Comparison of ENCODE assay signal across 9 cellular contexts in genomic region chr10:70461397-70462348, GRCh38. TPM values are rescaled to one million over a fixed set of nuclear protein-coding genes. Genes with fewer than 3 reads are reported as not detected.
DNase-seq lines count a peak whose midpoint lies in the region; ATAC-seq, FAIRE-seq and TF ChIP-seq lines count a peak whose summit lies in the region.
"Had no signal": no experiment of that assay in that cellular context is flagged by ENCODE, and none has a peak within 500 bp of the region (broad histone marks: within the 10 kb centered on the region; RNA-seq: fewer than 3 reads in every experiment).

No MANE protein-coding gene starts in this region.

- WGBS in lower leg skin, 2 donors = 44% methylated on average over 13 of the region's 13 CpGs

- no peaks in the 10 kb centered on the region for H3K9me1 ChIP-seq in keratinocyte (ENCODE audit: control insufficient read depth, extremely low read depth, insufficient read depth, low read length)

- TF ChIP-seq POLR2A in lower leg skin (IDR thresholded peaks at IDR 0.05) = no peak

- H3K4me3 Mint-ChIP-seq in MCF 10A (ENCODE audit: unreplicated experiment) = no peak overlapping the region
- H3K4me3 Mint-ChIP-seq: T-helper 1 cell treated with Interleukin-12 subunit alpha and Interleukin-12 subunit beta and Interleukin-4 antibody, amounts not matched to agents 30 μg/mL and 1 μg/mL, for 36 hours had no signal

- no peaks in the 10 kb centered on the region for H4K20me1 ChIP-seq in keratinocyte (ENCODE audit: control insufficient read depth, extremely low read depth, insufficient read depth, low read length)

- H3K36me3 ChIP-seq in keratinocyte (ENCODE audit: control insufficient read depth in 2 of 2, extremely low read depth in 1 of 2, insufficient read depth in 2 of 2, low read length in 2 of 2) = no peaks in the 10 kb centered on the region

- FAIRE-seq in keratinocyte (lab: Jason Lieb, UNC) = peak; percentile 58

- H3K4me1 Mint-ChIP-seq in MCF 10A (ENCODE audit: insufficient read depth, unreplicated experiment) = peaks cover 23% of the 10 kb centered on the region

- no peak overlapping the region for H3K27ac ChIP-seq in keratinocyte (ENCODE audit: control insufficient read depth, insufficient read depth, low read length)

- H3K27me3 Mint-ChIP-seq in MCF 10A (ENCODE audit: insufficient read depth, unreplicated experiment) = peaks cover 19% of the 10 kb centered on the region

- BruUV-seq in MCF 10A (replicated peaks; lab: Mats Ljungman, UMichigan) = no TSS peak

- dilution Hi-C loops in keratinocyte (cut with MboI; ENCODE audit: extremely low pct_ligation_motif_present, low sequenced_read_pairs) = no loop called here

- peak; percentile 85 for TF ChIP-seq CTCF in MCF 10A (IDR thresholded peaks at IDR 0.05; ENCODE audit: unreplicated experiment)
- peak; percentile 85 to 97 (median 86) for TF ChIP-seq CTCF in keratinocyte (optimal IDR thresholded peaks at IDR 0.05 in 1 of 3, IDR thresholded peaks at IDR 0.05 in 1 of 3, conservative IDR thresholded peaks at IDR 0.05 in 1 of 3; ENCODE audit: extremely low read depth in 1 of 3, insufficient read depth in 2 of 3, low read length in 3 of 3)
- peak in 1 of 3 donors; percentile 31 for TF ChIP-seq CTCF in lower leg skin (IDR thresholded peaks at IDR 0.05)

- no peaks in the 10 kb centered on the region for H3K79me2 ChIP-seq in keratinocyte (ENCODE audit: control insufficient read depth, insufficient read depth, low read length)

- peaks cover 5% of the 10 kb centered on the region for H3K36me3 Mint-ChIP-seq in MCF 10A (ENCODE audit: insufficient read depth, unreplicated experiment)

- H3K4me1 ChIP-seq in keratinocyte (ENCODE audit: control insufficient read depth, extremely low read depth, insufficient read depth, low read length) = peaks cover 15% of the 10 kb centered on the region

- H3K9ac ChIP-seq in keratinocyte (ENCODE audit: control insufficient read depth, extremely low read depth, insufficient read depth, low read length) = no peak overlapping the region

- ATAC-seq in HG03196 (IDR thresholded peaks at IDR 0.05; ENCODE audit: unreplicated experiment) = no peak

- H3K27me3 ChIP-seq in keratinocyte (ENCODE audit: control insufficient read depth, extremely low read depth, insufficient read depth, low read length) = peaks cover 46% of the 10 kb centered on the region

- H3K4me2 ChIP-seq in keratinocyte (ENCODE audit: control insufficient read depth, extremely low read depth, insufficient read depth, low read depth, low read length) = no peak overlapping the region

- DNase-seq in DMS153 treated with DMSO at 0.1 percent for 48 hours (lab: John Stamatoyannopoulos, UW; ENCODE audit: unreplicated experiment) (peak; percentile 6), HEK293T (ENCODE audit: extremely low spot score) (peak; percentile 74), SKM-1 treated with dmso at 0.1 percent for 144 hours (lab: John Stamatoyannopoulos, UW; ENCODE audit: unreplicated experiment) (peak; percentile 57), MCF 10A (ENCODE audit: unreplicated experiment) (peak; percentile 74), keratinocyte (ENCODE audit: low read depth, low spot score) (no peak), lower leg skin (ENCODE audit: low spot score in 2 of 2) (no peak)
- peak; percentile 43 to 46 for DNase-seq in stimulated activated CD4-positive, alpha-beta T cell treated with anti-CD3 and anti-CD28 coated beads, Interleukin-4, amount 100 ng/mL, for 4 hours

- no peak overlapping the region for H3K27ac Mint-ChIP-seq in MCF 10A (ENCODE audit: low read depth, unreplicated experiment)
- H3K27ac Mint-ChIP-seq: T-helper 1 cell treated with Interleukin-12 subunit alpha and Interleukin-12 subunit beta and Interleukin-4 antibody, amounts not matched to agents 30 μg/mL and 1 μg/mL, for 36 hours had no signal

- POLR2A ChIA-PET in HEK293T (lab: Yijun Ruan, JAX) (interaction anchor here (0.9 to 1.1 kb wide), 2 partner anchors 14 to 16 kb away, joined by 3 to 6 read pairs; no protein-coding TSS in a partner anchor), MCF 10A (lab: Yijun Ruan, JAX) (interaction anchor here (0.7 to 1.8 kb wide), 9 partner anchors 14 to 396 kb away, joined by 3 to 6 read pairs (median 3); no protein-coding TSS in a partner anchor)

- intact Hi-C loops in MCF 10A (cut with micrococcal nuclease) (loop anchor here (1.0 to 2.0 kb wide), 3 partner anchors 79 to 419 kb away; no protein-coding TSS in a partner anchor), lower leg skin (cut with DNase I; ENCODE audit: low total_unique reads) (no loop called here)

- no peak overlapping the region for H2AFZ ChIP-seq in keratinocyte (ENCODE audit: control insufficient read depth, low read length)

- CTCF ChIA-PET in HEK293T (lab: Yijun Ruan, JAX) (interaction anchor here (0.6 to 2.2 kb wide), 11 partner anchors 9 to 297 kb away, joined by 3 to 9 read pairs (median 4); partner anchors contain the start of gene PALD1), MCF 10A (lab: Yijun Ruan, JAX) (interaction anchor here (0.6 to 6.2 kb wide), 38 partner anchors 9 to 1980 kb away, joined by 3 to 98 read pairs (median 4); partner anchors contain the start of genes EIF4EBP2 and PALD1)

- no peaks in the 10 kb centered on the region for H3K9me3 ChIP-seq in keratinocyte (ENCODE audit: control insufficient read depth, low read depth, low read length)

- no peaks in the 10 kb centered on the region for H3K9me3 Mint-ChIP-seq in MCF 10A (ENCODE audit: unreplicated experiment)
- H3K9me3 Mint-ChIP-seq: T-helper 1 cell treated with Interleukin-12 subunit alpha and Interleukin-12 subunit beta and Interleukin-4 antibody, amounts not matched to agents 30 μg/mL and 1 μg/mL, for 36 hours had no signal

- H3K4me3 ChIP-seq in keratinocyte (ENCODE audit: control insufficient read depth in 2 of 3, extremely low read depth in 1 of 3, insufficient read depth in 2 of 3, low read depth in 1 of 3, low read length in 3 of 3) (no peak overlapping the region), lower leg skin (ENCODE audit: low read depth, poor library complexity, severe bottlenecking) (no peak overlapping the region)

TF ChIP-seq in HEK293T, 16 proteins besides CTCF, POLR2A, EP300 and RAD21:
- TF ChIP-seq FOXA1 (IDR thresholded peaks at IDR 0.05) (no peak), L3MBTL2 (conservative IDR thresholded peaks at IDR 0.05) (0 out of 2 replicates have a peak, but pooled peaks have one; percentile 26), ARNT (IDR thresholded peaks at IDR 0.05) (no peak), BHLHE40 (IDR thresholded peaks at IDR 0.05; ENCODE audit: borderline replicate concordance) (no peak), NFRKB (IDR thresholded peaks at IDR 0.05) (no peak), LEF1 (IDR thresholded peaks at IDR 0.05; ENCODE audit: borderline replicate concordance) (no peak)
TF ChIP-seq in HEK293T: peak in this region for 1.

RNA-seq across cellular contexts. Expression of gene PALD1, which starts 16.9 kb away (rescaled TPM):
- total RNA-seq in MCF 10A (2022) (0.12 TPM in 1 of 2 replicates, not detected in the other), lower leg skin (1 to 10 TPM; 6.0 to 9.7 (median 6.4) TPM)
- 0.72 to 1.4 TPM (median 0.83 TPM) in 3 replicates for polyA plus RNA-seq in keratinocyte
- polyA plus RNA-seq in keratinocyte (2011; ENCODE audit: low read depth) = 0.39 TPM
- 0.50 and 0.96 TPM in 2 replicates for polyA plus RNA-seq in keratinocyte (2011; cell fraction: cytosol; rRNA removed)
- polyA plus RNA-seq in keratinocyte (2011; cell fraction: nucleus; rRNA removed) = 2.0 and 2.1 TPM in 2 replicates
- polyA plus RNA-seq in keratinocyte (2012; ENCODE audit: low replicate concordance) = 1.2 and 1.6 TPM in 2 replicates
- polyA minus RNA-seq in keratinocyte = 0.53 to 1.0 TPM (median 0.77 TPM) in 3 replicates
- polyA minus RNA-seq in keratinocyte (2011; cell fraction: cytosol; rRNA and poly(A)+ RNA removed) = 2.1 TPM
- polyA minus RNA-seq in keratinocyte (2011; cell fraction: nucleus; rRNA and poly(A)+ RNA removed) = 1.5 and 2.1 TPM in 2 replicates

RNA-seq across cellular contexts. Expression of gene NODAL, which starts 20.2 kb away (rescaled TPM):
- total RNA-seq in MCF 10A (2022) (not detected in 2 replicates), lower leg skin (not detected)
- 0.30 to 0.46 TPM (median 0.45 TPM) in 3 replicates for polyA plus RNA-seq in keratinocyte
- polyA plus RNA-seq in keratinocyte (2011; ENCODE audit: low read depth) = 0.16 TPM
- 0.12 and 0.31 TPM in 2 replicates for polyA plus RNA-seq in keratinocyte (2011; cell fraction: cytosol; rRNA removed)
- 0.73 and 0.80 TPM in 2 replicates for polyA plus RNA-seq in keratinocyte (2011; cell fraction: nucleus; rRNA removed)
- polyA plus RNA-seq in keratinocyte (2012; ENCODE audit: low replicate concordance) = 0.36 TPM in 1 of 2 replicates, not detected in the other
- polyA minus RNA-seq in keratinocyte = 0.58 to 0.92 TPM in 2 of 3 replicates, not detected in the other
- not detected for polyA minus RNA-seq in keratinocyte (2011; cell fraction: cytosol; rRNA and poly(A)+ RNA removed)
- not detected in 2 replicates for polyA minus RNA-seq in keratinocyte (2011; cell fraction: nucleus; rRNA and poly(A)+ RNA removed)

RNA-seq across cellular contexts. Expression of gene EIF4EBP2, which starts 57.7 kb away (rescaled TPM):
- total RNA-seq in MCF 10A (2022) = 21.2 and 26.1 TPM in 2 replicates
- 10.2 to 22.2 TPM (median 18.9 TPM) in 3 replicates for polyA plus RNA-seq in keratinocyte
- 7.3 TPM for polyA plus RNA-seq in keratinocyte (2011; ENCODE audit: low read depth)
- polyA plus RNA-seq in keratinocyte (2011; cell fraction: cytosol; rRNA removed) = 18.6 and 30.0 TPM in 2 replicates
- 13.2 and 15.8 TPM in 2 replicates for polyA plus RNA-seq in keratinocyte (2011; cell fraction: nucleus; rRNA removed)
- 15.1 and 18.2 TPM in 2 replicates for polyA plus RNA-seq in keratinocyte (2012; ENCODE audit: low replicate concordance)
- polyA minus RNA-seq in keratinocyte = 18.2 to 45.3 TPM (median 29.6 TPM) in 3 replicates
- 33.2 TPM for polyA minus RNA-seq in keratinocyte (2011; cell fraction: cytosol; rRNA and poly(A)+ RNA removed)
- polyA minus RNA-seq in keratinocyte (2011; cell fraction: nucleus; rRNA and poly(A)+ RNA removed) = 10.3 and 21.1 TPM in 2 replicates
- 10 to 100 TPM; 40.2 to 68.0 (median 58.9) TPM for total RNA-seq in lower leg skin

Comparison
In these comparisons a context has a peak if more than half of its experiments do, and no peak if none do; other contexts are left out.
1. DNase-seq: peak in DMS153 treated with DMSO at 0.1 percent for 48 hours (single experiment), HEK293T (single experiment), SKM-1 treated with dmso at 0.1 percent for 144 hours (single experiment), MCF 10A (single experiment) and stimulated activated CD4-positive, alpha-beta T cell treated with anti-CD3 and anti-CD28 coated beads, Interleukin-4, amount 100 ng/mL, for 4 hours (2 of 2); none in keratinocyte (single experiment) and lower leg skin (0 of 2).